Comparison of ENCODE assay signal across 1 cellular context in genomic region chr9:114680266-114681011, GRCh38.
A peak's percentile ranks its signal among the peaks of the same experiment; 100 is the strongest.
TF ChIP-seq lines count a peak whose summit lies in the region.

No MANE protein-coding gene starts in this region.

TF ChIP-seq in neural cell, 6 proteins besides CTCF, POLR2A, EP300 and RAD21:
- TF ChIP-seq MXI1 (conservative IDR thresholded peaks at IDR 0.05; ENCODE audit: poor library complexity, severe bottlenecking) (no peak), POLR2AphosphoS5 (IDR thresholded peaks at IDR 0.05) (peak; percentile 59)
